ENCODE assay signal across 1 cellular context in the genomic region with DNA sequence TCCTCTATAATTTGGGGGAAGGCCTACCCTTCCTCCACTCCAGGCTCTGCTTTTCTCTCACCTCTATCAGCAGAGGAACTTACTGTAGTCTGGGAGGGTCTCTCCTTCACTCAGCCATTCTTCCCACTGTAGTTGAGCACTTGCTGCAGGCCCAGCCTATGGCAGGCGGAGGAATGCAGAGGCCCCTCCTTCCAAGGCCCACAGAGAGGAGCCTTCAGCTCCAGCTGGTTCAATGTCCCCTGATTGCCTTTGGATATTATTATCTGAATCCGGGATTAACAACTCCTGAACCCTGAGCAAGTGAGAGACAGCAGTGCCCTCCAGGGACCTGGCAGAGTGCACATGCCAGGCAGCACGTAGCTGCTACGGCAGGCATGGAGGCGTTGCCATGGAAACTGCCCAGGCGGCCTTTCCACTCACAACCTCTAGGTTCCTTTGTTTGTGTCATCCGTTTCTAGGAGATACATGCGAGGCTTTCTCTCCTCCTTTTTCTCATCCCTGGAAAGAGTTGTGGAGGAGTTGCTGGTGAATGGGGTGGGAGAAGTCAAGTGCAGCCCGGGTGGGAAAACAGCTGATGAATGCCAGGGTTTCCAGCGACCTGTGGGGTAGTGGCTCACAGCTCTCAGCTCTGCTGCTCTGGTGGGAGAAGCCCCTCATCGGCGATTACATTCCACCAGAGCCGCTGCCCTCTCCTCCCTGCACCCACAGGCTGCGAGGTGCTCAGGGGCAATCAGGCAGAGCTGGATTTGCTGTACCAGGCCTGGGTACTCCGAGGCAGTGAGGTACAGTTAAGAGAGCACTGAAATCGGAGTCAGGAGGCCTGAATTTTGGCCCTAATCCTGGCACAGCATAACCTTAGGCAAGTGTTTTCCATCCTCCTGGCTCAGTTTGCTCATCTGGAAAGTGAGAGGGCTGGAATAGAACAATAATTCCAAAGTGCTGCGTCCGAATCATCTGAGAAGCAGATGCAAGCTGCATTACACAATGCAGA.
TF ChIP-seq lines count a peak whose summit lies in the region.

No MANE protein-coding gene starts in this region.

TF ChIP-seq in HepG2, 621 proteins besides CTCF, POLR2A, EP300 and RAD21 (continued from another document and continues in another):
- TF ChIP-seq ZNF710 (CRISPR knock-in tag; IDR thresholded peaks at IDR 0.05; ENCODE audit: borderline replicate concordance) (peak; percentile 85), MLLT10 (CRISPR knock-in tag; IDR thresholded peaks at IDR 0.05) (no peak), RFX1 (IDR thresholded peaks at IDR 0.05) (peak; percentile 96), TCF7L2 (IDR thresholded peaks at IDR 0.05; ENCODE audit: low read depth, low read length) (no peak), MYNN (CRISPR knock-in tag; IDR thresholded peaks at IDR 0.05; ENCODE audit: low read depth) (no peak), SIX4 (CRISPR knock-in tag; IDR thresholded peaks at IDR 0.05) (no peak), THYN1 (CRISPR knock-in tag; IDR thresholded peaks at IDR 0.05; ENCODE audit: borderline replicate concordance, low read depth) (no peak), ELF3 (CRISPR knock-in tag; IDR thresholded peaks at IDR 0.05) (peak; percentile 20), ZNF839 (CRISPR knock-in tag; IDR thresholded peaks at IDR 0.05; ENCODE audit: borderline replicate concordance) (no peak), ZNF629 (CRISPR knock-in tag; conservative IDR thresholded peaks at IDR 0.05) (no peak), ZFAT (CRISPR knock-in tag; conservative IDR thresholded peaks at IDR 0.05) (no peak), ZNF652 (CRISPR knock-in tag; IDR thresholded peaks at IDR 0.05; ENCODE audit: borderline replicate concordance, low read depth) (no peak), CEBPB (IDR thresholded peaks at IDR 0.05; ENCODE audit: borderline replicate concordance, low read depth, low read length) (no peak), ARID2 (CRISPR knock-in tag; IDR thresholded peaks at IDR 0.05; ENCODE audit: borderline replicate concordance) (no peak), PAX8 (CRISPR knock-in tag; IDR thresholded peaks at IDR 0.05; ENCODE audit: borderline replicate concordance) (no peak), CEBPG (CRISPR knock-in tag; IDR thresholded peaks at IDR 0.05) (no peak), ZNF530 (CRISPR knock-in tag; IDR thresholded peaks at IDR 0.05; ENCODE audit: low read depth) (no peak), MEIS1 (CRISPR knock-in tag; IDR thresholded peaks at IDR 0.05; ENCODE audit: borderline replicate concordance) (no peak), NR3C1 (CRISPR knock-in tag; IDR thresholded peaks at IDR 0.05) (no peak), ZMYM3 (CRISPR knock-in tag; IDR thresholded peaks at IDR 0.05) (no peak; the same call in 1 of the 2 replicates), RFXAP (CRISPR knock-in tag; IDR thresholded peaks at IDR 0.05; ENCODE audit: borderline replicate concordance) (no peak), NFKBIZ (CRISPR knock-in tag; IDR thresholded peaks at IDR 0.05) (no peak), GATAD2A (CRISPR knock-in tag; IDR thresholded peaks at IDR 0.05) (peak; percentile 34; the same call in 1 of the 2 replicates), RBM22 (optimal IDR thresholded peaks at IDR 0.05; ENCODE audit: low read length) (no peak), TP53 (CRISPR knock-in tag; conservative IDR thresholded peaks at IDR 0.05) (no peak), NBN (conservative IDR thresholded peaks at IDR 0.05) (no peak), MLX (CRISPR knock-in tag; IDR thresholded peaks at IDR 0.05) (no peak; the same call in 1 of the 2 replicates), ZFYVE20 (CRISPR knock-in tag; IDR thresholded peaks at IDR 0.05; ENCODE audit: borderline replicate concordance, low read depth) (no peak), NKX3-1 (CRISPR knock-in tag; IDR thresholded peaks at IDR 0.05) (no peak), ZKSCAN1 (IDR thresholded peaks at IDR 0.05; ENCODE audit: low read length) (0 out of 2 replicates have a peak, but pooled peaks have one; percentile 29), ZNF331 (CRISPR knock-in tag; IDR thresholded peaks at IDR 0.05) (no peak), ZNF562 (CRISPR knock-in tag; IDR thresholded peaks at IDR 0.05; ENCODE audit: borderline replicate concordance) (no peak), ZBTB2 (CRISPR knock-in tag; IDR thresholded peaks at IDR 0.05; ENCODE audit: low read depth) (no peak), ZNF768 (CRISPR knock-in tag; IDR thresholded peaks at IDR 0.05) (no peak), ZSCAN29 (CRISPR knock-in tag; conservative IDR thresholded peaks at IDR 0.05) (peak; percentile 38; the same call in 1 of the 2 replicates), ZNF749 (CRISPR knock-in tag; IDR thresholded peaks at IDR 0.05; ENCODE audit: borderline replicate concordance) (no peak), ZNF337 (CRISPR knock-in tag; IDR thresholded peaks at IDR 0.05; ENCODE audit: borderline replicate concordance, low read depth) (no peak), MBD4 (IDR thresholded peaks at IDR 0.05; ENCODE audit: borderline replicate concordance, low read length) (no peak), KAT7 (CRISPR knock-in tag; IDR thresholded peaks at IDR 0.05; ENCODE audit: borderline replicate concordance) (no peak), MTF2 (CRISPR knock-in tag; IDR thresholded peaks at IDR 0.05; ENCODE audit: borderline replicate concordance) (no peak), TEAD3 (CRISPR knock-in tag; optimal IDR thresholded peaks at IDR 0.05; ENCODE audit: borderline replicate concordance) (peak; percentile 83), ZNF205 (CRISPR knock-in tag; IDR thresholded peaks at IDR 0.05) (no peak), ZMYM4 (CRISPR knock-in tag; IDR thresholded peaks at IDR 0.05) (peak; percentile 44; the same call in 1 of the 2 replicates)
- TF ChIP-seq, protein P1, sequence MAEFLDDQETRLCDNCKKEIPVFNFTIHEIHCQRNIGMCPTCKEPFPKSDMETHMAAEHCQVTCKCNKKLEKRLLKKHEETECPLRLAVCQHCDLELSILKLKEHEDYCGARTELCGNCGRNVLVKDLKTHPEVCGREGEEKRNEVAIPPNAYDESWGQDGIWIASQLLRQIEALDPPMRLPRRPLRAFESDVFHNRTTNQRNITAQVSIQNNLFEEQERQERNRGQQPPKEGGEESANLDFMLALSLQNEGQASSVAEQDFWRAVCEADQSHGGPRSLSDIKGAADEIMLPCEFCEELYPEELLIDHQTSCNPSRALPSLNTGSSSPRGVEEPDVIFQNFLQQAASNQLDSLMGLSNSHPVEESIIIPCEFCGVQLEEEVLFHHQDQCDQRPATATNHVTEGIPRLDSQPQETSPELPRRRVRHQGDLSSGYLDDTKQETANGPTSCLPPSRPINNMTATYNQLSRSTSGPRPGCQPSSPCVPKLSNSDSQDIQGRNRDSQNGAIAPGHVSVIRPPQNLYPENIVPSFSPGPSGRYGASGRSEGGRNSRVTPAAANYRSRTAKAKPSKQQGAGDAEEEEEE (CRISPR knock-in tag; IDR thresholded peaks at IDR 0.05; ENCODE audit: borderline replicate concordance): 0 out of 2 replicates have a peak, but pooled peaks have one; percentile 26
- TF ChIP-seq, protein P2, sequence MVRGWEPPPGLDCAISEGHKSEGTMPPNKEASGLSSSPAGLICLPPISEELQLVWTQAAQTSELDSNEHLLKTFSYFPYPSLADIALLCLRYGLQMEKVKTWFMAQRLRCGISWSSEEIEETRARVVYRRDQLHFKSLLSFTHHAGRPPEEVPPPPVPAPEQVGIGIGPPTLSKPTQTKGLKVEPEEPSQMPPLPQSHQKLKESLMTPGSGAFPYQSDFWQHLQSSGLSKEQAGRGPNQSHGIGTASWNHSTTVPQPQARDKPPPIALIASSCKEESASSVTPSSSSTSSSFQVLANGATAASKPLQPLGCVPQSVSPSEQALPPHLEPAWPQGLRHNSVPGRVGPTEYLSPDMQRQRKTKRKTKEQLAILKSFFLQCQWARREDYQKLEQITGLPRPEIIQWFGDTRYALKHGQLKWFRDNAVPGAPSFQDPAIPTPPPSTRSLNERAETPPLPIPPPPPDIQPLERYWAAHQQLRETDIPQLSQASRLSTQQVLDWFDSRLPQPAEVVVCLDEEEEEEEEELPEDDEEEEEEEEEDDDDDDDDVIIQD (CRISPR knock-in tag; IDR thresholded peaks at IDR 0.05; ENCODE audit: low read depth): no peak; the same call in 1 of the 2 replicates
- TF ChIP-seq, protein P3, sequence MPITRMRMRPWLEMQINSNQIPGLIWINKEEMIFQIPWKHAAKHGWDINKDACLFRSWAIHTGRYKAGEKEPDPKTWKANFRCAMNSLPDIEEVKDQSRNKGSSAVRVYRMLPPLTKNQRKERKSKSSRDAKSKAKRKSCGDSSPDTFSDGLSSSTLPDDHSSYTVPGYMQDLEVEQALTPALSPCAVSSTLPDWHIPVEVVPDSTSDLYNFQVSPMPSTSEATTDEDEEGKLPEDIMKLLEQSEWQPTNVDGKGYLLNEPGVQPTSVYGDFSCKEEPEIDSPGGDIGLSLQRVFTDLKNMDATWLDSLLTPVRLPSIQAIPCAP (CRISPR knock-in tag; IDR thresholded peaks at IDR 0.05; ENCODE audit: low read depth): no peak
- TF ChIP-seq, protein P4, sequence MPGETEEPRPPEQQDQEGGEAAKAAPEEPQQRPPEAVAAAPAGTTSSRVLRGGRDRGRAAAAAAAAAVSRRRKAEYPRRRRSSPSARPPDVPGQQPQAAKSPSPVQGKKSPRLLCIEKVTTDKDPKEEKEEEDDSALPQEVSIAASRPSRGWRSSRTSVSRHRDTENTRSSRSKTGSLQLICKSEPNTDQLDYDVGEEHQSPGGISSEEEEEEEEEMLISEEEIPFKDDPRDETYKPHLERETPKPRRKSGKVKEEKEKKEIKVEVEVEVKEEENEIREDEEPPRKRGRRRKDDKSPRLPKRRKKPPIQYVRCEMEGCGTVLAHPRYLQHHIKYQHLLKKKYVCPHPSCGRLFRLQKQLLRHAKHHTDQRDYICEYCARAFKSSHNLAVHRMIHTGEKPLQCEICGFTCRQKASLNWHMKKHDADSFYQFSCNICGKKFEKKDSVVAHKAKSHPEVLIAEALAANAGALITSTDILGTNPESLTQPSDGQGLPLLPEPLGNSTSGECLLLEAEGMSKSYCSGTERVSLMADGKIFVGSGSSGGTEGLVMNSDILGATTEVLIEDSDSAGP (CRISPR knock-in tag; IDR thresholded peaks at IDR 0.05; ENCODE audit: borderline replicate concordance): peak; percentile 64; the same call in 1 of the 2 replicates
- TF ChIP-seq, protein P5, sequence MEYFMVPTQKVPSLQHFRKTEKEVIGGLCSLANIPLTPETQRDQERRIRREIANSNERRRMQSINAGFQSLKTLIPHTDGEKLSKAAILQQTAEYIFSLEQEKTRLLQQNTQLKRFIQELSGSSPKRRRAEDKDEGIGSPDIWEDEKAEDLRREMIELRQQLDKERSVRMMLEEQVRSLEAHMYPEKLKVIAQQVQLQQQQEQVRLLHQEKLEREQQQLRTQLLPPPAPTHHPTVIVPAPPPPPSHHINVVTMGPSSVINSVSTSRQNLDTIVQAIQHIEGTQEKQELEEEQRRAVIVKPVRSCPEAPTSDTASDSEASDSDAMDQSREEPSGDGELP (IDR thresholded peaks at IDR 0.05; ENCODE audit: borderline replicate concordance, low read depth): peak; percentile 78
- TF ChIP-seq, protein P6, sequence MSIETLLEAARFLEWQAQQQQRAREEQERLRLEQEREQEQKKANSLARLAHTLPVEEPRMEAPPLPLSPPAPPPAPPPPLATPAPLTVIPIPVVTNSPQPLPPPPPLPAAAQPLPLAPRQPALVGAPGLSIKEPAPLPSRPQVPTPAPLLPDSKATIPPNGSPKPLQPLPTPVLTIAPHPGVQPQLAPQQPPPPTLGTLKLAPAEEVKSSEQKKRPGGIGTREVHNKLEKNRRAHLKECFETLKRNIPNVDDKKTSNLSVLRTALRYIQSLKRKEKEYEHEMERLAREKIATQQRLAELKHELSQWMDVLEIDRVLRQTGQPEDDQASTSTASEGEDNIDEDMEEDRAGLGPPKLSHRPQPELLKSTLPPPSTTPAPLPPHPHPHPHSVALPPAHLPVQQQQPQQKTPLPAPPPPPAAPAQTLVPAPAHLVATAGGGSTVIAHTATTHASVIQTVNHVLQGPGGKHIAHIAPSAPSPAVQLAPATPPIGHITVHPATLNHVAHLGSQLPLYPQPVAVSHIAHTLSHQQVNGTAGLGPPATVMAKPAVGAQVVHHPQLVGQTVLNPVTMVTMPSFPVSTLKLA (IDR thresholded peaks at IDR 0.05): peak; percentile 52
- TF ChIP-seq, protein P7, sequence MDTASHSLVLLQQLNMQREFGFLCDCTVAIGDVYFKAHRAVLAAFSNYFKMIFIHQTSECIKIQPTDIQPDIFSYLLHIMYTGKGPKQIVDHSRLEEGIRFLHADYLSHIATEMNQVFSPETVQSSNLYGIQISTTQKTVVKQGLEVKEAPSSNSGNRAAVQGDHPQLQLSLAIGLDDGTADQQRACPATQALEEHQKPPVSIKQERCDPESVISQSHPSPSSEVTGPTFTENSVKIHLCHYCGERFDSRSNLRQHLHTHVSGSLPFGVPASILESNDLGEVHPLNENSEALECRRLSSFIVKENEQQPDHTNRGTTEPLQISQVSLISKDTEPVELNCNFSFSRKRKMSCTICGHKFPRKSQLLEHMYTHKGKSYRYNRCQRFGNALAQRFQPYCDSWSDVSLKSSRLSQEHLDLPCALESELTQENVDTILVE (CRISPR knock-in tag; IDR thresholded peaks at IDR 0.05): no peak
- TF ChIP-seq, protein P8, sequence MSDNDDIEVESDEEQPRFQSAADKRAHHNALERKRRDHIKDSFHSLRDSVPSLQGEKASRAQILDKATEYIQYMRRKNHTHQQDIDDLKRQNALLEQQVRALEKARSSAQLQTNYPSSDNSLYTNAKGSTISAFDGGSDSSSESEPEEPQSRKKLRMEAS (IDR thresholded peaks at IDR 0.05): peak; percentile 58
